In genomic region chr1:110286564-110286963, GRCh38 we compare ENCODE assay signal across 17 cellular contexts.
"Had no signal": no experiment of that assay in that cellular context is flagged by ENCODE, and none has a peak within 500 bp of the region (broad histone marks: within the 10 kb centered on the region; RNA-seq: fewer than 3 reads in every experiment).

No MANE protein-coding gene starts in this region.

- H3K27ac ChIP-seq: breast epithelium, esophagus squamous epithelium, foreskin keratinocyte, left lung, neural progenitor cell, pancreas, testis had no signal

- H3K4me1 ChIP-seq: breast epithelium, esophagus squamous epithelium, foreskin keratinocyte, neural progenitor cell, pancreas, testis had no signal

- H3K9me3 ChIP-seq: breast epithelium, esophagus squamous epithelium, left lung, pancreas, testis had no signal

- H3K27me3 ChIP-seq: breast epithelium, esophagus squamous epithelium, left lung, neural progenitor cell, pancreas, testis had no signal

- ATAC-seq: activated T-cell treated with anti-CD3 and anti-CD28 coated beads, Interleukin-2, amount 50 U/mL, for 72 hours; foreskin keratinocyte; left lung; stimulated activated naive CD8-positive, alpha-beta T cell treated with anti-CD3 and anti-CD28 coated beads, Interleukin-15, amount 100 ng/mL, for 72 hours had no signal

- H3K36me3 ChIP-seq: breast epithelium, esophagus squamous epithelium, left lung, neural progenitor cell, pancreas had no signal

- DNase-seq: activated CD4-positive, alpha-beta memory T cell treated with anti-CD3 and anti-CD28 coated beads for 36 hours; activated CD4-positive, CD25-positive, alpha-beta regulatory T cell treated with anti-CD3 and anti-CD28 coated beads, Interleukin-2, amount 50 U/mL, for 72 hours; activated naive CD8-positive, alpha-beta T cell treated with anti-CD3 and anti-CD28 coated beads, Interleukin-2, amount 10 ng/mL, durations not matched to agents 7 days and 5 days; activated T-cell treated with anti-CD3 and anti-CD28 coated beads, Interleukin-2, amount 50 U/mL, for 72 hours; anterior cingulate cortex; esophagus squamous epithelium; foreskin keratinocyte; head of caudate nucleus; left lung; mesendoderm; pancreas; stimulated activated CD4-positive, alpha-beta T cell treated with anti-CD3 and anti-CD28 coated beads, Interleukin-15, amount 100 ng/mL, for 24 hours; stimulated activated CD4-positive, alpha-beta T cell treated with anti-CD3 and anti-CD28 coated beads, Interleukin-4, amount 100 ng/mL, for 24 hours; stimulated activated naive CD8-positive, alpha-beta T cell treated with anti-CD3 and anti-CD28 coated beads, Interleukin-15, amount 100 ng/mL, for 72 hours; testis had no signal

- H3K4me3 ChIP-seq: breast epithelium, esophagus squamous epithelium, left lung, neural progenitor cell, pancreas, testis had no signal
